Comparison of ENCODE assay signal across 10 cellular contexts in genomic region chr2:38907743-38908562, GRCh38. TPM values are rescaled to one million over a fixed set of nuclear protein-coding genes. Genes with fewer than 3 reads are reported as not detected.
DNase-seq lines count a peak whose midpoint lies in the region; ATAC-seq lines count a peak whose summit lies in the region.
"Had no signal": no experiment of that assay in that cellular context is flagged by ENCODE, and none has a peak within 500 bp of the region (broad histone marks: within the 10 kb centered on the region; RNA-seq: fewer than 3 reads in every experiment).

No MANE protein-coding gene starts in this region.

- DNase-seq in ELR (ENCODE audit: low read depth) (peak; percentile 8), midbrain (lab: John Stamatoyannopoulos, UW) (no peak), dermis blood vessel endothelial cell (no peak), H7 (no peak), NCI-H1694 treated with DMSO at 0.1 percent for 48 hours (lab: John Stamatoyannopoulos, UW) (no peak)
- DNase-seq in T-helper 2 cell treated with Interferon-gamma antibody and Interleukin-4, amounts not matched to agents 5 μg/mL and 100 μg/mL, for 36 hours (ENCODE audit: low spot score): peak; percentile 46
- DNase-seq: Caco-2 had no signal

- H3K27me3 Mint-ChIP-seq in T-helper 2 cell treated with Interferon-gamma antibody and Interleukin-4, amounts not matched to agents 5 μg/mL and 100 μg/mL, for 36 hours (ENCODE audit: low read depth): peaks cover 3% of the 10 kb centered on the region

- H3K4me1 Mint-ChIP-seq in T-helper 2 cell treated with Interferon-gamma antibody and Interleukin-4, amounts not matched to agents 5 μg/mL and 100 μg/mL, for 36 hours (ENCODE audit: low read depth): peaks cover 17% of the 10 kb centered on the region

- no peaks in the 10 kb centered on the region for H3K36me3 Mint-ChIP-seq in T-helper 2 cell treated with Interferon-gamma antibody and Interleukin-4, amounts not matched to agents 5 μg/mL and 100 μg/mL, for 36 hours (ENCODE audit: low read depth)

- H3K27ac Mint-ChIP-seq in T-helper 2 cell treated with Interferon-gamma antibody and Interleukin-4, amounts not matched to agents 5 μg/mL and 100 μg/mL, for 36 hours: no peak overlapping the region

- no peak overlapping the region for H3K4me3 Mint-ChIP-seq in T-helper 2 cell treated with Interferon-gamma antibody and Interleukin-4, amounts not matched to agents 5 μg/mL and 100 μg/mL, for 36 hours

- no peaks in the 10 kb centered on the region for H3K27me3 ChIP-seq in H7 (ENCODE audit: control insufficient read depth, insufficient read depth, low read length)

- no peaks in the 10 kb centered on the region for H3K36me3 ChIP-seq in H7 (replicated peaks; ENCODE audit: control insufficient read depth, insufficient read depth, low read length)

- no peak overlapping the region for H3K4me3 ChIP-seq in H7 (ENCODE audit: insufficient read depth, low read depth, low read length)
- H3K4me3 ChIP-seq: PC-9 had no signal

- H3K9me3 Mint-ChIP-seq in T-helper 2 cell treated with Interferon-gamma antibody and Interleukin-4, amounts not matched to agents 5 μg/mL and 100 μg/mL, for 36 hours: no peaks in the 10 kb centered on the region

- ATAC-seq in GM19035 (IDR thresholded peaks at IDR 0.05; ENCODE audit: unreplicated experiment): peak; percentile 94
- ATAC-seq in HG02852 (IDR thresholded peaks at IDR 0.05; ENCODE audit: unreplicated experiment): peak; percentile 92

RNA-seq across cellular contexts. Expression of gene ARHGEF33, which starts 18.3 kb away (rescaled TPM):
- 0.14 and 0.34 TPM in 2 replicates for total RNA-seq in dermis blood vessel endothelial cell
- total RNA-seq in H7 (2014; rRNA removed; shearing (Covaris generic)): not detected in 2 replicates
- total RNA-seq: Caco-2 had no signal

RNA-seq across cellular contexts. Expression of gene MORN2, which starts 32.2 kb away (rescaled TPM):
- total RNA-seq in dermis blood vessel endothelial cell: 8.7 and 9.7 TPM in 2 replicates
- 6.7 and 7.3 TPM in 2 replicates for total RNA-seq in H7 (2014; rRNA removed; shearing (Covaris generic))

RNA-seq across cellular contexts. Expression of gene DHX57, which starts 32.2 kb away (rescaled TPM):
- 25.2 and 29.7 TPM in 2 replicates for total RNA-seq in dermis blood vessel endothelial cell
- 16.2 and 16.3 TPM in 2 replicates for total RNA-seq in H7 (2014; rRNA removed; shearing (Covaris generic))

Comparison
In these comparisons a context has a peak if more than half of its experiments do, and no peak if none do; other contexts are left out.
1. DNase-seq: peak in ELR (single experiment) and T-helper 2 cell treated with Interferon-gamma antibody and Interleukin-4, amounts not matched to agents 5 μg/mL and 100 μg/mL, for 36 hours (single experiment); none in midbrain (single experiment), dermis blood vessel endothelial cell (single experiment), H7 (single experiment) and NCI-H1694 treated with DMSO at 0.1 percent for 48 hours (single experiment).